ENCODE assay signal across 17 cellular contexts in genomic region chr2:88197732-88198131, GRCh38. TPM values are rescaled to one million over a fixed set of nuclear protein-coding genes. Genes with fewer than 3 reads are reported as not detected.
DNase-seq lines count a peak whose midpoint lies in the region; ATAC-seq and TF ChIP-seq lines count a peak whose summit lies in the region.
"Had no signal": no experiment of that assay in that cellular context is flagged by ENCODE, and none has a peak within 500 bp of the region (broad histone marks: within the 10 kb centered on the region; RNA-seq: fewer than 3 reads in every experiment).

No MANE protein-coding gene starts in this region.

- no peak for TF ChIP-seq CTCF in foreskin keratinocyte (conservative IDR thresholded peaks at IDR 0.05)

- DNase-seq in activated effector memory CD4-positive, alpha-beta T cell treated with anti-CD3 and anti-CD28 coated beads, Interleukin-2, amount 50 U/mL, for 16 hours: peak; percentile 36
- no peak for DNase-seq in activated effector memory CD4-positive, alpha-beta T cell treated with Interleukin-2 at 50 U/mL for 16 hours
- DNase-seq in NCI-H146 (lab: John Stamatoyannopoulos, UW) (peak; percentile 86), foreskin keratinocyte (no peak), dedifferentiated amniotic fluid mesenchymal stem cell (ENCODE audit: extremely low spot score) (no peak), RKO (ENCODE audit: low spot score) (no peak)
- DNase-seq: ACHN; Calu3; CD4-positive, CD25-positive, alpha-beta regulatory T cell; DMS 273 treated with DMSO at 0.1 percent for 48 hours; DMS79 treated with DMSO at 0.1 percent for 48 hours; GDM1; GOT3; IMR-90 had no signal

- peak; percentile 41 for ATAC-seq in foreskin keratinocyte
- ATAC-seq in GM21737 (IDR thresholded peaks at IDR 0.05; ENCODE audit: unreplicated experiment): no peak

- H3K4me1 ChIP-seq in foreskin keratinocyte: peaks cover 3% of the 10 kb centered on the region
- H3K4me1 ChIP-seq: HAP-1 had no signal

- peaks cover 14% of the 10 kb centered on the region for H3K27me3 ChIP-seq in foreskin keratinocyte

- no peak overlapping the region for H3K27ac ChIP-seq in foreskin keratinocyte
- H3K27ac ChIP-seq: BLaER1 treated with 17β-estradiol and CSF1 and Interleukin-3, amounts not matched to agents 10 nM and 100 nM had no signal

RNA-seq across cellular contexts. Expression of gene THNSL2, which starts 27.6 kb away (rescaled TPM):
- total RNA-seq in foreskin keratinocyte: 5.7 and 9.6 TPM in 2 replicates
- 6.6 and 8.4 TPM in 2 replicates for polyA plus RNA-seq in foreskin keratinocyte
- total RNA-seq: IMR-90 had no signal
- polyA plus RNA-seq: IMR-90 had no signal

Comparison
In these comparisons a context has a peak if more than half of its experiments do, and no peak if none do; other contexts are left out.
1. DNase-seq: peak in activated effector memory CD4-positive, alpha-beta T cell treated with anti-CD3 and anti-CD28 coated beads, Interleukin-2, amount 50 U/mL, for 16 hours (single experiment) and NCI-H146 (single experiment); none in activated effector memory CD4-positive, alpha-beta T cell treated with Interleukin-2 at 50 U/mL for 16 hours (single experiment), foreskin keratinocyte (0 of 2), dedifferentiated amniotic fluid mesenchymal stem cell (single experiment) and RKO (single experiment).